Comparison of ENCODE assay signal across 33 cellular contexts in the genomic region with DNA sequence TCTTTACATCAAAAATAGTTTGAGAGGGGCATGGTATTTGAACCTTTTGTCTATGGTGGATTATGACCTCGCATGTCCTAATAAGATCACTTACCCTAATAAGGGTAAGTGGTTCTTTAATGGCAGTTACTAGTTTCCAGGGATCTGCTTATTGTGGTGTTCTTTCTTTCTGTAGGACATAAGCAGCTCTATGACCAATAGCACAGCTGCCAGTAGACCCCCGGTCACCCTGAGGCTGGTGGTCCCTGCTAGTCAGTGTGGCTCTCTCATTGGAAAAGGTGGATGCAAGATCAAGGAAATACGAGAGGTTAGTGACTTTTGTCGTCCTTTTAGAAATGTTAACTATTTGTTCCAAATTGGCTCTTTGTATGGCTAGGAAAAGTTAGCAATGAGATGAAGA. TPM values are rescaled to one million over a fixed set of nuclear protein-coding genes. Genes with fewer than 3 reads are reported as not detected.
DNase-seq lines count a peak whose midpoint lies in the region; ATAC-seq and TF ChIP-seq lines count a peak whose summit lies in the region.
"Had no signal": no experiment of that assay in that cellular context is flagged by ENCODE, and none has a peak within 500 bp of the region (broad histone marks: within the 10 kb centered on the region; RNA-seq: fewer than 3 reads in every experiment).

No MANE protein-coding gene starts in this region.

- 0 out of 2 replicates have a peak overlapping the region, but pooled peaks have one; percentile 68 for H3K27ac ChIP-seq in GM23338 (ENCODE audit: low read depth)
- H3K27ac ChIP-seq in MM.1S (ENCODE audit: low read length) = peak overlapping the region; percentile 94
- no peak overlapping the region for H3K27ac ChIP-seq in body of pancreas
- H3K27ac ChIP-seq in PC-9 = no peak overlapping the region
- H3K27ac ChIP-seq: brain microvascular endothelial cell, HL-60, left lung, Peyer's patch, prostate gland, right lobe of liver, tibial nerve, VCaP had no signal

- H3K79me2 ChIP-seq in GM23338 (replicated peaks; ENCODE audit: insufficient read depth) (peaks cover 99% of the 10 kb centered on the region), MM.1S (ENCODE audit: low read length) (peaks cover 100% of the 10 kb centered on the region), PC-9 (ENCODE audit: low read depth) (peaks cover 94% of the 10 kb centered on the region)

- H3K27ac Mint-ChIP-seq in GM23338 (no peak overlapping the region), osteocyte (ENCODE audit: unreplicated experiment) (peak overlapping the region; percentile 47)
- H3K27ac Mint-ChIP-seq in activated naive CD8-positive, alpha-beta T cell treated with anti-CD3 and anti-CD28 coated beads, Interleukin-2, amount 50 U/mL, for 24 hours = peak overlapping the region; percentile 62
- H3K27ac Mint-ChIP-seq: activated CD4-positive, alpha-beta T cell treated with anti-CD3 and anti-CD28 coated beads, Interleukin-2, amount 10 ng/mL, durations not matched to agents 24 days and 14 days; activated CD8-positive, alpha-beta memory T cell treated with anti-CD3 and anti-CD28 coated beads, Interleukin-2, amount 10 ng/mL, durations not matched to agents 7 days and 5 days; activated T-helper 1 cell treated with anti-CD3 and anti-CD28 coated beads, Interleukin-12 subunit alpha, Interleukin-12 subunit beta, Interleukin-2, Interleukin-4 antibody, amounts not matched to agents 30 ng/mL and 10 ng/mL and 1 ng/mL, durations not matched to agents 14 hours and 24 hours and 36 hours; immature natural killer cell had no signal

- H3K4me3 ChIP-seq in GM23338 (no peak overlapping the region), MM.1S (ENCODE audit: low read length) (peak overlapping the region; percentile 38), body of pancreas (no peak overlapping the region), PC-9 (no peak overlapping the region)
- H3K4me3 ChIP-seq: left lung, Peyer's patch, prostate gland, right lobe of liver, tibial nerve had no signal

- H3K9ac ChIP-seq in MM.1S (ENCODE audit: low read length) = peak overlapping the region; percentile 65

- H3K4me1 ChIP-seq in GM23338 (ENCODE audit: insufficient read depth) = peaks cover 14% of the 10 kb centered on the region; the same call in 1 of the 2 replicates
- H3K4me1 ChIP-seq in MM.1S (ENCODE audit: low read length) = peaks cover 65% of the 10 kb centered on the region
- H3K4me1 ChIP-seq in body of pancreas = peaks cover 8% of the 10 kb centered on the region
- peaks cover 3% of the 10 kb centered on the region; the same call in 1 of the 2 replicates for H3K4me1 ChIP-seq in PC-9 (replicated peaks; ENCODE audit: insufficient read depth)

- CTCF ChIA-PET in PC-9 (lab: Charles Lee) = no interaction called here

- peaks cover 99% of the 10 kb centered on the region for H3K36me3 Mint-ChIP-seq in GM23338 (ENCODE audit: low read depth)
- peaks cover 93% of the 10 kb centered on the region for H3K36me3 Mint-ChIP-seq in activated naive CD8-positive, alpha-beta T cell treated with anti-CD3 and anti-CD28 coated beads, Interleukin-2, amount 50 U/mL, for 24 hours (ENCODE audit: low read depth)
- peaks cover 73% of the 10 kb centered on the region for H3K36me3 Mint-ChIP-seq in osteocyte (ENCODE audit: unreplicated experiment)

- TF ChIP-seq POLR2A in body of pancreas (IDR thresholded peaks at IDR 0.05) = no peak

- H4K20me1 ChIP-seq in GM23338 (replicated peaks; ENCODE audit: insufficient read depth) = peaks cover 92% of the 10 kb centered on the region
- no peaks in the 10 kb centered on the region; the same call in none of the 2 replicates for H4K20me1 ChIP-seq in MM.1S (ENCODE audit: insufficient read depth, low read length)
- H4K20me1 ChIP-seq in PC-9 (ENCODE audit: insufficient read depth) = peaks cover 99% of the 10 kb centered on the region

- BruUV-seq in PC-9 (replicated peaks; lab: Mats Ljungman, UMichigan) = no TSS peak

- H3K9me3 ChIP-seq in MM.1S (replicated peaks; ENCODE audit: insufficient read depth, low read length) (no peaks in the 10 kb centered on the region), body of pancreas (no peaks in the 10 kb centered on the region), PC-9 (ENCODE audit: insufficient read depth, low read depth) (no peaks in the 10 kb centered on the region)
- H3K9me3 ChIP-seq: left lung, Peyer's patch, prostate gland, right lobe of liver, tibial nerve had no signal

- H3K9me2 ChIP-seq in GM23338 (ENCODE audit: insufficient read depth) (no peaks in the 10 kb centered on the region), MM.1S (replicated peaks; ENCODE audit: insufficient read depth, low read length) (no peaks in the 10 kb centered on the region), PC-9 (ENCODE audit: insufficient read depth) (no peaks in the 10 kb centered on the region)

- H3K36me3 ChIP-seq in GM23338 (ENCODE audit: insufficient read depth) = peaks cover 99% of the 10 kb centered on the region
- H3K36me3 ChIP-seq in MM.1S (replicated peaks; ENCODE audit: insufficient read depth, low read length) = peaks cover 18% of the 10 kb centered on the region
- peaks cover 50 to 84% of the 10 kb centered on the region in 2 donors for H3K36me3 ChIP-seq in body of pancreas (replicated peaks in 1 of 2; ENCODE audit: insufficient read depth in 1 of 2, low read depth in 2 of 2)
- H3K36me3 ChIP-seq in PC-9 (ENCODE audit: low read depth) = peaks cover 95% of the 10 kb centered on the region

- peaks cover 53% of the 10 kb centered on the region for H3K4me1 Mint-ChIP-seq in GM23338
- peaks cover 66% of the 10 kb centered on the region for H3K4me1 Mint-ChIP-seq in activated naive CD8-positive, alpha-beta T cell treated with anti-CD3 and anti-CD28 coated beads, Interleukin-2, amount 50 U/mL, for 24 hours
- H3K4me1 Mint-ChIP-seq in osteocyte (ENCODE audit: unreplicated experiment) = peaks cover 16% of the 10 kb centered on the region

- TF ChIP-seq CTCF in GM23338 (conservative IDR thresholded peaks at IDR 0.05; ENCODE audit: low read depth in 2 of 2) = no peak
- no peak for TF ChIP-seq CTCF in MM.1S (IDR thresholded peaks at IDR 0.05; ENCODE audit: low read length)
- no peak for TF ChIP-seq CTCF in osteocyte (IDR thresholded peaks at IDR 0.05)
- TF ChIP-seq CTCF in body of pancreas (IDR thresholded peaks at IDR 0.05) = no peak
- TF ChIP-seq CTCF in PC-9 (conservative IDR thresholded peaks at IDR 0.05) = no peak

- no peaks in the 10 kb centered on the region for H3K9me3 Mint-ChIP-seq in GM23338
- H3K9me3 Mint-ChIP-seq in activated naive CD8-positive, alpha-beta T cell treated with anti-CD3 and anti-CD28 coated beads, Interleukin-2, amount 50 U/mL, for 24 hours = no peaks in the 10 kb centered on the region
- H3K9me3 Mint-ChIP-seq in osteocyte (ENCODE audit: unreplicated experiment) = no peaks in the 10 kb centered on the region
- H3K9me3 Mint-ChIP-seq: activated CD4-positive, alpha-beta T cell treated with anti-CD3 and anti-CD28 coated beads, Interleukin-2, amount 10 ng/mL, durations not matched to agents 24 days and 14 days; activated T-helper 1 cell treated with anti-CD3 and anti-CD28 coated beads, Interleukin-12 subunit alpha, Interleukin-12 subunit beta, Interleukin-2, Interleukin-4 antibody, amounts not matched to agents 30 ng/mL and 10 ng/mL and 1 ng/mL, durations not matched to agents 14 hours and 24 hours and 36 hours; immature natural killer cell had no signal

- H3K4me2 ChIP-seq in GM23338 = no peak overlapping the region
- H3K4me2 ChIP-seq in MM.1S (ENCODE audit: low read depth, low read length) = peak overlapping the region; percentile 76
- no peak overlapping the region for H3K4me2 ChIP-seq in PC-9

- H3K27me3 ChIP-seq in GM23338 (ENCODE audit: insufficient read depth) = no peaks in the 10 kb centered on the region
- no peaks in the 10 kb centered on the region for H3K27me3 ChIP-seq in MM.1S (replicated peaks; ENCODE audit: insufficient read depth, low read length)
- H3K27me3 ChIP-seq in body of pancreas = no peaks in the 10 kb centered on the region
- no peaks in the 10 kb centered on the region for H3K27me3 ChIP-seq in PC-9 (ENCODE audit: insufficient read depth, low read depth)
- H3K27me3 ChIP-seq: brain microvascular endothelial cell, left lung, Peyer's patch, right lobe of liver, tibial nerve had no signal

- POLR2A ChIA-PET in PC-9 (lab: Charles Lee; ENCODE audit: unreplicated experiment) = interaction anchor here (0.7 kb wide), 1 partner anchor 38 kb away, joined by 16 read pairs; no protein-coding TSS in a partner anchor

- no peak for ATAC-seq in GM23338
- ATAC-seq in activated naive CD8-positive, alpha-beta T cell treated with anti-CD3 and anti-CD28 coated beads, Interleukin-2, amount 50 U/mL, for 24 hours = no peak
- no peak for ATAC-seq in body of pancreas
- ATAC-seq: activated CD8-positive, alpha-beta memory T cell treated with anti-CD3 and anti-CD28 coated beads, Interleukin-2, amount 10 ng/mL, durations not matched to agents 7 days and 5 days; left lung; right lobe of liver had no signal

- peak overlapping the region; percentile 46; the same call in 1 of the 3 replicates for H3K4me3 Mint-ChIP-seq in GM23338
- no peak overlapping the region for H3K4me3 Mint-ChIP-seq in activated naive CD8-positive, alpha-beta T cell treated with anti-CD3 and anti-CD28 coated beads, Interleukin-2, amount 50 U/mL, for 24 hours
- no peak overlapping the region for H3K4me3 Mint-ChIP-seq in osteocyte (ENCODE audit: unreplicated experiment)
- H3K4me3 Mint-ChIP-seq: activated CD4-positive, alpha-beta T cell treated with anti-CD3 and anti-CD28 coated beads, Interleukin-2, amount 10 ng/mL, durations not matched to agents 24 days and 14 days; activated CD8-positive, alpha-beta memory T cell treated with anti-CD3 and anti-CD28 coated beads, Interleukin-2, amount 10 ng/mL, durations not matched to agents 7 days and 5 days; activated T-helper 1 cell treated with anti-CD3 and anti-CD28 coated beads, Interleukin-12 subunit alpha, Interleukin-12 subunit beta, Interleukin-2, Interleukin-4 antibody, amounts not matched to agents 30 ng/mL and 10 ng/mL and 1 ng/mL, durations not matched to agents 14 hours and 24 hours and 36 hours; immature natural killer cell had no signal

- H2AFZ ChIP-seq in GM23338 (no peak overlapping the region), MM.1S (ENCODE audit: low read length) (no peak overlapping the region), PC-9 (no peak overlapping the region)

- peaks cover 9% of the 10 kb centered on the region for H3K27me3 Mint-ChIP-seq in GM23338 (ENCODE audit: insufficient read depth, low read depth, poor library complexity)
- no peaks in the 10 kb centered on the region for H3K27me3 Mint-ChIP-seq in activated naive CD8-positive, alpha-beta T cell treated with anti-CD3 and anti-CD28 coated beads, Interleukin-2, amount 50 U/mL, for 24 hours
- no peaks in the 10 kb centered on the region for H3K27me3 Mint-ChIP-seq in osteocyte (ENCODE audit: unreplicated experiment)
- H3K27me3 Mint-ChIP-seq: activated CD4-positive, alpha-beta T cell treated with anti-CD3 and anti-CD28 coated beads, Interleukin-2, amount 10 ng/mL, durations not matched to agents 24 days and 14 days; activated CD8-positive, alpha-beta memory T cell treated with anti-CD3 and anti-CD28 coated beads, Interleukin-2, amount 10 ng/mL, durations not matched to agents 7 days and 5 days had no signal

- intact Hi-C loops in body of pancreas (cut with DNase I) = no loop called here
- intact Hi-C loops in PC-9 (cut with micrococcal nuclease; ENCODE audit: unreplicated experiment) = no loop called here

- 69% methylated on average over 4 of the region's 4 CpGs for WGBS in body of pancreas, 2 donors

- no peak for DNase-seq in GM23338 (ENCODE audit: low spot score)
- no peak for DNase-seq in MM.1S
- no peak for DNase-seq in activated naive CD8-positive, alpha-beta T cell treated with anti-CD3 and anti-CD28 coated beads, Interleukin-2, amount 50 U/mL, for 24 hours
- DNase-seq in osteocyte (ENCODE audit: extremely low spot score, unreplicated experiment) = no peak
- no peak for DNase-seq in cerebellar nuclear complex (lab: John Stamatoyannopoulos, UW)
- DNase-seq in body of pancreas = no peak
- DNase-seq in PC-9 = no peak
- DNase-seq: activated CD4-positive, alpha-beta T cell treated with anti-CD3 and anti-CD28 coated beads, Interleukin-2, amount 10 ng/mL, durations not matched to agents 24 days and 14 days; activated CD8-positive, alpha-beta memory T cell treated with anti-CD3 and anti-CD28 coated beads, Interleukin-2, amount 10 ng/mL, durations not matched to agents 7 days and 5 days; activated naive CD4-positive, alpha-beta T cell treated with Interleukin-2 at 50 U/mL for 16 hours; brain microvascular endothelial cell; DMS 273 treated with DMSO at 0.1 percent for 48 hours; EL; H7; immature natural killer cell; KBM-7; left lung; NCI-H1436; NCI-H2081; NCI-H526; Peyer's patch; right lobe of liver; SHP77 treated with DMSO at 0.1 percent for 48 hours; stimulated activated CD4-positive, alpha-beta T cell treated with anti-CD3 and anti-CD28 coated beads, Interleukin-12 subunit alpha, Interleukin-12 subunit beta, amount 100 ng/mL, for 4 hours; stimulated activated CD4-positive, alpha-beta T cell treated with anti-CD3 and anti-CD28 coated beads, Interleukin-2, amount 100 ng/mL, for 48 hours; T-helper 9 cell had no signal

- H3F3A ChIP-seq in GM23338 (replicated peaks; ENCODE audit: low read depth) (peaks cover 61% of the 10 kb centered on the region), MM.1S (ENCODE audit: insufficient read depth, low read length) (peaks cover 98% of the 10 kb centered on the region), PC-9 (ENCODE audit: insufficient read depth, low read depth) (peaks cover 86% of the 10 kb centered on the region)

RNA-seq across cellular contexts. Expression of a gene that starts 7.2 kb away (rescaled TPM):
- 676 and 713 TPM in 2 replicates for total RNA-seq in GM23338 (2014; rRNA removed; shearing (Covaris generic))
- 397 and 473 TPM in 2 replicates for polyA plus RNA-seq in GM23338 (2016; fragmentation: Nextera tagmentation; extraction: Ambion mirVana)
- total RNA-seq in osteocyte (984 and 1,015 TPM in 2 replicates), body of pancreas (100 to 1,000 TPM; 226 to 308 TPM), PC-9 (2021) (668 and 833 TPM in 2 replicates)

RNA-seq across cellular contexts. Expression of a gene that starts 17.6 kb away (rescaled TPM):
- total RNA-seq in GM23338 (2014; rRNA removed; shearing (Covaris generic)) = 70.5 and 120 TPM in 2 replicates
- polyA plus RNA-seq in GM23338 (2016; fragmentation: Nextera tagmentation; extraction: Ambion mirVana) = 302 and 303 TPM in 2 replicates
- total RNA-seq in osteocyte (102 and 105 TPM in 2 replicates), body of pancreas (10 to 100 TPM; 18.5 to 43.8 TPM), PC-9 (2021) (138 and 203 TPM in 2 replicates)

RNA-seq across cellular contexts. Expression of a gene that starts 35.4 kb away (rescaled TPM):
- total RNA-seq in GM23338 (2014; rRNA removed; shearing (Covaris generic)) = 0.24 TPM in 1 of 2 replicates, not detected in the other
- polyA plus RNA-seq in GM23338 (2016; fragmentation: Nextera tagmentation; extraction: Ambion mirVana) = not detected in 2 replicates
- total RNA-seq in osteocyte = not detected in 2 replicates
- total RNA-seq in body of pancreas = 10 to 100 TPM in 1 of 2 donors, 1 to 10 TPM in 1; 2.3 to 10.6 TPM
- total RNA-seq in PC-9 (2021) = not detected in 2 replicates
- total RNA-seq: activated CD8-positive, alpha-beta memory T cell treated with anti-CD3 and anti-CD28 coated beads, Interleukin-2, amount 10 ng/mL, durations not matched to agents 7 days and 5 days; activated T-helper 1 cell treated with anti-CD3 and anti-CD28 coated beads, Interleukin-12 subunit alpha, Interleukin-12 subunit beta, Interleukin-2, Interleukin-4 antibody, amounts not matched to agents 30 ng/mL and 10 ng/mL and 1 ng/mL, durations not matched to agents 14 hours and 24 hours and 36 hours; tibial nerve had no signal
- polyA plus RNA-seq: AG04450, BJ had no signal

RNA-seq across cellular contexts. Expression of a gene that starts 40.2 kb away (rescaled TPM):
- 15.6 and 17.9 TPM in 2 replicates for total RNA-seq in GM23338 (2014; rRNA removed; shearing (Covaris generic))
- 6.6 and 7.9 TPM in 2 replicates for polyA plus RNA-seq in GM23338 (2016; fragmentation: Nextera tagmentation; extraction: Ambion mirVana)
- total RNA-seq in osteocyte (47.7 and 51.8 TPM in 2 replicates), body of pancreas (10 to 100 TPM; 10.9 to 34.6 TPM), PC-9 (2021) (14.7 and 18.3 TPM in 2 replicates)

RNA-seq across cellular contexts. Expression of a gene that starts 42.0 kb away (rescaled TPM):
- 55.7 and 83.4 TPM in 2 replicates for total RNA-seq in GM23338 (2014; rRNA removed; shearing (Covaris generic))
- polyA plus RNA-seq in GM23338 (2016; fragmentation: Nextera tagmentation; extraction: Ambion mirVana) = 52.1 and 57.0 TPM in 2 replicates
- total RNA-seq in osteocyte (33.9 and 38.8 TPM in 2 replicates), body of pancreas (10 to 100 TPM; 36.6 to 66.9 TPM), PC-9 (2021) (47.8 and 53.3 TPM in 2 replicates)

Comparison
In these comparisons a context has a peak if more than half of its experiments do, and no peak if none do; other contexts are left out.
1. H3K27ac ChIP-seq: peak in GM23338 (single experiment) and MM.1S (single experiment); none in body of pancreas (0 of 4) and PC-9 (single experiment).